ENCODE assay signal across 9 cellular contexts in the genomic region with DNA sequence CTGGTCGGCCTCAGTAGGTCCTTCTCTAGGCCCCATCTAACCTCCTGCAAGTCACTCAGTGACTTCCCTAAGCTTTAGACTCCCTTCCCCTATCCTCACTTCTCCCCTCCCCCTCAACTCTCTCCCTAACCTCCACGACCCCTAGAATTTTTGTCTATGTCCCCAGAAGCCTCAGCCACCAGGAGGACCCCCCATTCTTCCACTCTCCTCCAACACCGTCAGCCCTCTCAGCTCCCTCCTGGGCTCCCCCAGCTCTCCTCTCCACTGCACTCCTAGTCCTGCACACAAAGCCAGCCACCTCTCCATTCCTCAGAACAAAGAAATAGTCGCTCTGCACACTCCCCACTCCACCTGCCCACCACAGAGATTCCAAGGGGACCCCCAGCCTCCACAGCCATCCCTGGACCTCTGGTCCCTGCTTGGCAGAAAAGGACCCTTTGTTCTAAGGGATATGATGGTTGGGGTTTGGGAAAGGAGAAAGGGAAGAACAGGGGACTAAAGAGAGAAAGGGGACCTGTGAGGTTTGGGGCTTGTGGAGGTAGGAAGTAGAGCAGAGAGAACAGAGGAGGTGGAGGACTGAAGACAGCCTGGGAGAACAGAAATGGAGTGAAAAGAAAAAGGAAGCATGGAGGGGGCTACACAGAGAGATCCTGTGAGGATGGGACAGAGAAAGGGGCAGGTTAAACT. TPM values are rescaled to one million over a fixed set of nuclear protein-coding genes. Genes with fewer than 3 reads are reported as not detected.
DNase-seq lines count a peak whose midpoint lies in the region; ATAC-seq, FAIRE-seq and TF ChIP-seq lines count a peak whose summit lies in the region.
"Had no signal": no experiment of that assay in that cellular context is flagged by ENCODE, and none has a peak within 500 bp of the region (broad histone marks: within the 10 kb centered on the region; RNA-seq: fewer than 3 reads in every experiment).

No MANE protein-coding gene starts in this region.

- POLR2A ChIA-PET in activated CD4-positive, alpha-beta T cell treated with anti-CD3 and anti-CD28 coated beads, Interleukin-2, amount 10 ng/mL, durations not matched to agents 7 days and 5 days (lab: Charles Lee), result interaction anchor here (1.0 kb wide), 1 partner anchor 8 kb away, joined by 3 read pairs; no protein-coding TSS in a partner anchor
- POLR2A ChIA-PET in activated CD8-positive, alpha-beta T cell treated with anti-CD3 and anti-CD28 coated beads, Interleukin-2, amount 10 ng/mL, durations not matched to agents 7 days and 5 days (lab: Charles Lee), result interaction anchor here (1.0 to 5.4 kb wide), 6 partner anchors 8 to 41 kb away, joined by 3 to 45 read pairs (median 6); partner anchors contain the start of gene KHDC4

- peak overlapping the region; percentile 92 for H3K4me2 ChIP-seq in keratinocyte (ENCODE audit: control insufficient read depth, extremely low read depth, insufficient read depth, low read depth, low read length)

- no peak overlapping the region for H3K27ac ChIP-seq in keratinocyte (ENCODE audit: control insufficient read depth, insufficient read depth, low read length)
- peak overlapping the region; percentile 97 for H3K27ac ChIP-seq in temporal lobe (ENCODE audit: low read depth, low read length)

- ATAC-seq in activated CD8-positive, alpha-beta T cell treated with anti-CD3 and anti-CD28 coated beads, Interleukin-2, amount 10 ng/mL, durations not matched to agents 7 days and 5 days, result no peak
- ATAC-seq in HG02938 (IDR thresholded peaks at IDR 0.05; ENCODE audit: unreplicated experiment) (no peak), GM19452 (IDR thresholded peaks at IDR 0.05; ENCODE audit: unreplicated experiment) (no peak)

- CTCF ChIA-PET in activated CD4-positive, alpha-beta T cell treated with anti-CD3 and anti-CD28 coated beads, Interleukin-2, amount 10 ng/mL, durations not matched to agents 7 days and 5 days (lab: Charles Lee), result interaction anchor here (0.6 to 5.0 kb wide), 10 partner anchors 8 to 122 kb away, joined by 3 to 38 read pairs (median 6); no protein-coding TSS in a partner anchor
- CTCF ChIA-PET in activated CD8-positive, alpha-beta T cell treated with anti-CD3 and anti-CD28 coated beads, Interleukin-2, amount 10 ng/mL, durations not matched to agents 7 days and 5 days (lab: Charles Lee), result interaction anchor here (1.7 to 12.0 kb wide), 7 partner anchors 14 to 122 kb away, joined by 3 to 135 read pairs (median 9); partner anchors contain the start of gene KHDC4

- peaks cover 34% of the 10 kb centered on the region for H4K20me1 ChIP-seq in keratinocyte (ENCODE audit: control insufficient read depth, extremely low read depth, insufficient read depth, low read length)

- peaks cover 8% of the 10 kb centered on the region for H3K9me1 ChIP-seq in keratinocyte (ENCODE audit: control insufficient read depth, extremely low read depth, insufficient read depth, low read length)

- H2AFZ ChIP-seq in keratinocyte (ENCODE audit: control insufficient read depth, low read length), result no peak overlapping the region

- peak overlapping the region; percentile 87 for H3K27ac Mint-ChIP-seq in activated CD4-positive, alpha-beta T cell treated with anti-CD3 and anti-CD28 coated beads, Interleukin-2, amount 10 ng/mL, durations not matched to agents 7 days and 5 days
- peak overlapping the region; percentile 93 for H3K27ac Mint-ChIP-seq in activated CD8-positive, alpha-beta T cell treated with anti-CD3 and anti-CD28 coated beads, Interleukin-2, amount 10 ng/mL, durations not matched to agents 7 days and 5 days

- dilution Hi-C loops in keratinocyte (cut with MboI; ENCODE audit: extremely low pct_ligation_motif_present, low sequenced_read_pairs), result no loop called here

- no peak for FAIRE-seq in keratinocyte (lab: Jason Lieb, UNC)

- peaks cover 84% of the 10 kb centered on the region for H3K79me2 ChIP-seq in keratinocyte (ENCODE audit: control insufficient read depth, insufficient read depth, low read length)

- H3K27me3 ChIP-seq in keratinocyte (ENCODE audit: control insufficient read depth, extremely low read depth, insufficient read depth, low read length), result no peaks in the 10 kb centered on the region

- peak overlapping the region in 2 of 3 experiments; percentile 75 to 90 for H3K4me3 ChIP-seq in keratinocyte (ENCODE audit: control insufficient read depth in 2 of 3, extremely low read depth in 1 of 3, insufficient read depth in 2 of 3, low read depth in 1 of 3, low read length in 3 of 3)

- H3K4me3 Mint-ChIP-seq in activated CD4-positive, alpha-beta T cell treated with anti-CD3 and anti-CD28 coated beads, Interleukin-2, amount 10 ng/mL, durations not matched to agents 7 days and 5 days, result peak overlapping the region; percentile 99
- peak overlapping the region; percentile 96 for H3K4me3 Mint-ChIP-seq in activated CD8-positive, alpha-beta T cell treated with anti-CD3 and anti-CD28 coated beads, Interleukin-2, amount 10 ng/mL, durations not matched to agents 7 days and 5 days

- H3K4me1 ChIP-seq in keratinocyte (ENCODE audit: control insufficient read depth, extremely low read depth, insufficient read depth, low read length), result peaks cover 52% of the 10 kb centered on the region

- H3K9me3 Mint-ChIP-seq in activated CD4-positive, alpha-beta T cell treated with anti-CD3 and anti-CD28 coated beads, Interleukin-2, amount 10 ng/mL, durations not matched to agents 7 days and 5 days, result no peaks in the 10 kb centered on the region
- H3K9me3 Mint-ChIP-seq in activated CD8-positive, alpha-beta T cell treated with anti-CD3 and anti-CD28 coated beads, Interleukin-2, amount 10 ng/mL, durations not matched to agents 7 days and 5 days (ENCODE audit: insufficient read depth), result no peaks in the 10 kb centered on the region

- TF ChIP-seq CTCF in keratinocyte (optimal IDR thresholded peaks at IDR 0.05 in 1 of 3, IDR thresholded peaks at IDR 0.05 in 1 of 3, conservative IDR thresholded peaks at IDR 0.05 in 1 of 3; ENCODE audit: extremely low read depth in 1 of 3, insufficient read depth in 2 of 3, low read length in 3 of 3), result no peak

- no peaks in the 10 kb centered on the region for H3K9me3 ChIP-seq in keratinocyte (ENCODE audit: control insufficient read depth, low read depth, low read length)

- H3K9ac ChIP-seq in keratinocyte (ENCODE audit: control insufficient read depth, extremely low read depth, insufficient read depth, low read length), result peak overlapping the region; percentile 92

- no peak for DNase-seq in activated CD4-positive, alpha-beta T cell treated with anti-CD3 and anti-CD28 coated beads, Interleukin-2, amount 10 ng/mL, durations not matched to agents 7 days and 5 days
- DNase-seq in activated CD4-positive, alpha-beta T cell treated with anti-CD3 and anti-CD28 coated beads, Interleukin-2, amount 50 U/mL, for 4 hours, result no peak
- no peak for DNase-seq in activated CD8-positive, alpha-beta T cell treated with anti-CD3 and anti-CD28 coated beads, Interleukin-2, amount 10 ng/mL, durations not matched to agents 7 days and 5 days
- DNase-seq in keratinocyte (ENCODE audit: low read depth, low spot score), result no peak
- DNase-seq in Ammon's horn (ENCODE audit: low spot score), result no peak

- H3K4me1 Mint-ChIP-seq in activated CD4-positive, alpha-beta T cell treated with anti-CD3 and anti-CD28 coated beads, Interleukin-2, amount 10 ng/mL, durations not matched to agents 7 days and 5 days, result peaks cover 69% of the 10 kb centered on the region
- peaks cover 74% of the 10 kb centered on the region for H3K4me1 Mint-ChIP-seq in activated CD8-positive, alpha-beta T cell treated with anti-CD3 and anti-CD28 coated beads, Interleukin-2, amount 10 ng/mL, durations not matched to agents 7 days and 5 days (ENCODE audit: low read depth)

- H3K36me3 ChIP-seq in keratinocyte (ENCODE audit: control insufficient read depth in 2 of 2, extremely low read depth in 1 of 2, insufficient read depth in 2 of 2, low read length in 2 of 2), result peaks cover 4 to 12% of the 10 kb centered on the region in 2 experiments

- H3K27me3 Mint-ChIP-seq in activated CD4-positive, alpha-beta T cell treated with anti-CD3 and anti-CD28 coated beads, Interleukin-2, amount 10 ng/mL, durations not matched to agents 7 days and 5 days, result no peaks in the 10 kb centered on the region
- no peaks in the 10 kb centered on the region for H3K27me3 Mint-ChIP-seq in activated CD8-positive, alpha-beta T cell treated with anti-CD3 and anti-CD28 coated beads, Interleukin-2, amount 10 ng/mL, durations not matched to agents 7 days and 5 days (ENCODE audit: low read depth)

- H3K36me3 Mint-ChIP-seq in activated CD4-positive, alpha-beta T cell treated with anti-CD3 and anti-CD28 coated beads, Interleukin-2, amount 10 ng/mL, durations not matched to agents 7 days and 5 days (ENCODE audit: low read depth), result peaks cover 55% of the 10 kb centered on the region
- peaks cover 46% of the 10 kb centered on the region for H3K36me3 Mint-ChIP-seq in activated CD8-positive, alpha-beta T cell treated with anti-CD3 and anti-CD28 coated beads, Interleukin-2, amount 10 ng/mL, durations not matched to agents 7 days and 5 days (ENCODE audit: low read depth)

RNA-seq across cellular contexts. Expression of gene ARHGEF2, which starts 2.8 kb away (rescaled TPM):
- 100 to 1,000 TPM; 157 to 191 TPM for total RNA-seq in activated CD4-positive, alpha-beta T cell treated with anti-CD3 and anti-CD28 coated beads, Interleukin-2, amount 10 ng/mL, durations not matched to agents 7 days and 5 days
- 100 to 1,000 TPM; 142 to 147 TPM for total RNA-seq in activated CD8-positive, alpha-beta T cell treated with anti-CD3 and anti-CD28 coated beads, Interleukin-2, amount 10 ng/mL, durations not matched to agents 7 days and 5 days
- 27.8 to 39.2 TPM (median 38.7 TPM) in 3 replicates for polyA plus RNA-seq in keratinocyte
- polyA plus RNA-seq in keratinocyte (2011; ENCODE audit: low read depth), result 46.0 TPM
- polyA plus RNA-seq in keratinocyte (2011; cell fraction: cytosol; rRNA removed), result 26.3 and 43.5 TPM in 2 replicates
- 109 and 131 TPM in 2 replicates for polyA plus RNA-seq in keratinocyte (2011; cell fraction: nucleus; rRNA removed)
- 24.2 and 34.9 TPM in 2 replicates for polyA plus RNA-seq in keratinocyte (2012; ENCODE audit: low replicate concordance)
- 32.7 to 61.5 TPM (median 50.0 TPM) in 3 replicates for polyA minus RNA-seq in keratinocyte
- 18.2 TPM for polyA minus RNA-seq in keratinocyte (2011; cell fraction: cytosol; rRNA and poly(A)+ RNA removed)
- 27.5 and 29.3 TPM in 2 replicates for polyA minus RNA-seq in keratinocyte (2011; cell fraction: nucleus; rRNA and poly(A)+ RNA removed)
- 86.5 TPM for total RNA-seq in temporal lobe

RNA-seq across cellular contexts. Expression of gene RXFP4, which starts 34.1 kb away (rescaled TPM):
- total RNA-seq in activated CD4-positive, alpha-beta T cell treated with anti-CD3 and anti-CD28 coated beads, Interleukin-2, amount 10 ng/mL, durations not matched to agents 7 days and 5 days, result not detected
- total RNA-seq in activated CD8-positive, alpha-beta T cell treated with anti-CD3 and anti-CD28 coated beads, Interleukin-2, amount 10 ng/mL, durations not matched to agents 7 days and 5 days, result not detected
- not detected in 3 replicates for polyA plus RNA-seq in keratinocyte
- not detected for polyA plus RNA-seq in keratinocyte (2011; ENCODE audit: low read depth)
- polyA plus RNA-seq in keratinocyte (2011; cell fraction: cytosol; rRNA removed), result not detected in 2 replicates
- not detected in 2 replicates for polyA plus RNA-seq in keratinocyte (2011; cell fraction: nucleus; rRNA removed)
- 0.13 TPM in 1 of 2 replicates, not detected in the other for polyA plus RNA-seq in keratinocyte (2012; ENCODE audit: low replicate concordance)
- polyA minus RNA-seq in keratinocyte, result not detected in 3 replicates
- polyA minus RNA-seq in keratinocyte (2011; cell fraction: cytosol; rRNA and poly(A)+ RNA removed), result not detected
- not detected in 2 replicates for polyA minus RNA-seq in keratinocyte (2011; cell fraction: nucleus; rRNA and poly(A)+ RNA removed)
- not detected for total RNA-seq in temporal lobe
- total RNA-seq: SK-MEL-5 had no signal

RNA-seq across cellular contexts. Expression of gene KHDC4, which starts 41.3 kb away (rescaled TPM):
- total RNA-seq in activated CD4-positive, alpha-beta T cell treated with anti-CD3 and anti-CD28 coated beads, Interleukin-2, amount 10 ng/mL, durations not matched to agents 7 days and 5 days, result 10 to 100 TPM; 66.3 to 67.3 TPM
- 10 to 100 TPM; 64.5 to 68.9 TPM for total RNA-seq in activated CD8-positive, alpha-beta T cell treated with anti-CD3 and anti-CD28 coated beads, Interleukin-2, amount 10 ng/mL, durations not matched to agents 7 days and 5 days
- 31.6 to 61.0 TPM (median 51.3 TPM) in 3 replicates for polyA plus RNA-seq in keratinocyte
- polyA plus RNA-seq in keratinocyte (2011; ENCODE audit: low read depth), result 12.1 TPM
- polyA plus RNA-seq in keratinocyte (2011; cell fraction: cytosol; rRNA removed), result 14.9 and 23.2 TPM in 2 replicates
- polyA plus RNA-seq in keratinocyte (2011; cell fraction: nucleus; rRNA removed), result 164 and 203 TPM in 2 replicates
- polyA plus RNA-seq in keratinocyte (2012; ENCODE audit: low replicate concordance), result 13.7 and 43.9 TPM in 2 replicates
- polyA minus RNA-seq in keratinocyte, result 23.6 to 71.5 TPM (median 61.3 TPM) in 3 replicates
- polyA minus RNA-seq in keratinocyte (2011; cell fraction: cytosol; rRNA and poly(A)+ RNA removed), result 16.3 TPM
- 45.5 and 75.0 TPM in 2 replicates for polyA minus RNA-seq in keratinocyte (2011; cell fraction: nucleus; rRNA and poly(A)+ RNA removed)
- 24.8 TPM for total RNA-seq in temporal lobe

RNA-seq across cellular contexts. Expression of gene SSR2, which starts 45.2 kb away (rescaled TPM):
- total RNA-seq in activated CD4-positive, alpha-beta T cell treated with anti-CD3 and anti-CD28 coated beads, Interleukin-2, amount 10 ng/mL, durations not matched to agents 7 days and 5 days, result 100 to 1,000 TPM; 235 to 273 TPM
- total RNA-seq in activated CD8-positive, alpha-beta T cell treated with anti-CD3 and anti-CD28 coated beads, Interleukin-2, amount 10 ng/mL, durations not matched to agents 7 days and 5 days, result 100 to 1,000 TPM; 216 to 233 TPM
- polyA plus RNA-seq in keratinocyte, result 295 to 363 TPM (median 302 TPM) in 3 replicates
- polyA plus RNA-seq in keratinocyte (2011; ENCODE audit: low read depth), result 145 TPM
- 261 and 273 TPM in 2 replicates for polyA plus RNA-seq in keratinocyte (2011; cell fraction: cytosol; rRNA removed)
- polyA plus RNA-seq in keratinocyte (2011; cell fraction: nucleus; rRNA removed), result 277 and 326 TPM in 2 replicates
- polyA plus RNA-seq in keratinocyte (2012; ENCODE audit: low replicate concordance), result 124 and 166 TPM in 2 replicates
- 159 to 275 TPM (median 179 TPM) in 3 replicates for polyA minus RNA-seq in keratinocyte
- 98.0 TPM for polyA minus RNA-seq in keratinocyte (2011; cell fraction: cytosol; rRNA and poly(A)+ RNA removed)
- 56.3 and 75.2 TPM in 2 replicates for polyA minus RNA-seq in keratinocyte (2011; cell fraction: nucleus; rRNA and poly(A)+ RNA removed)
- total RNA-seq in temporal lobe, result 177 TPM
